Comparison of ENCODE assay signal across 10 cellular contexts in the genomic region with DNA sequence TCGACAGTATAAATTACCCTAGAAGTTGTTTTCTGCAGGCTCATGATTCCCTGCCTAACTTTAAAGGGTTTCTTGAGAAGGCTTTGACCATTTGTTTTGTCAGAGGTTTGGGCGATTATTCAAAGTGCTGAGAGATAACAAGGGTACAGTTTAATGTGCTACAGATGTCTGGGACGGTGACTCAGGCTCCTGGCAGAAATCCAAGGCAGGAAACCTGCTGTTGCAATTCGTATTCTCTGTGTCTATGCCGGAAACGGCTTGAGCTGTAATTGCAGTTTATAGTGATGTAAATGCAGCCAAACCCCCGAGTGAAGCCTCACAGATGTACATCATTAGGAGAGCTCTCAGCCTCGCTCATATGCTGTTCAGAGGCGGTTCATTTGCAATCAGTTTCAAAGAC.
DNase-seq lines count a peak whose midpoint lies in the region; ATAC-seq and TF ChIP-seq lines count a peak whose summit lies in the region.
"Had no signal": no experiment of that assay in that cellular context is flagged by ENCODE, and none has a peak within 500 bp of the region (broad histone marks: within the 10 kb centered on the region; RNA-seq: fewer than 3 reads in every experiment).

No MANE protein-coding gene starts in this region.

- no peaks in the 10 kb centered on the region for H3K36me3 Mint-ChIP-seq in activated CD4-positive, alpha-beta T cell treated with anti-CD3 and anti-CD28 coated beads for 36 hours (ENCODE audit: low read depth)
- H3K36me3 Mint-ChIP-seq in activated CD4-positive, alpha-beta T cell treated with anti-CD3 and anti-CD28 coated beads, Interleukin-2, amount 10 ng/mL, durations not matched to agents 7 days and 5 days (ENCODE audit: low read depth): no peaks in the 10 kb centered on the region
- H3K36me3 Mint-ChIP-seq: activated naive CD4-positive, alpha-beta T cell treated with anti-CD3 and anti-CD28 coated beads, Interleukin-2, amount 50 U/mL, for 24 hours; CD4-positive, alpha-beta memory T cell had no signal

- H3K9ac ChIP-seq in colonic mucosa (ENCODE audit: low read depth in 2 of 2, low read length in 2 of 2): no peak overlapping the region

- CTCF ChIA-PET in activated CD4-positive, alpha-beta T cell treated with anti-CD3 and anti-CD28 coated beads for 36 hours (lab: Charles Lee): no interaction called here
- CTCF ChIA-PET in activated CD4-positive, alpha-beta T cell treated with anti-CD3 and anti-CD28 coated beads, Interleukin-2, amount 10 ng/mL, durations not matched to agents 7 days and 5 days (lab: Charles Lee): interaction anchor here (0.6 kb wide), 1 partner anchor 1017 kb away, joined by 3 read pairs; no protein-coding TSS in a partner anchor

- peak; percentile 81 for DNase-seq in activated CD4-positive, alpha-beta T cell treated with anti-CD3 and anti-CD28 coated beads for 36 hours
- no peak for DNase-seq in activated CD4-positive, alpha-beta T cell treated with anti-CD3 and anti-CD28 coated beads, Interleukin-2, amount 10 ng/mL, durations not matched to agents 7 days and 5 days
- DNase-seq in NB4 (ENCODE audit: low read depth) (peak; percentile 89), SJSA1 (ENCODE audit: low read depth in 1 of 2, low spot score in 2 of 2) (peak; percentile 66 to 88), colonic mucosa (peak; percentile 87), right lobe of liver (peak in 2 of 3 donors; percentile 58 to 76), superior temporal gyrus (ENCODE audit: extremely low spot score) (peak; percentile 72)

- no peak overlapping the region for H3K27ac Mint-ChIP-seq in activated CD4-positive, alpha-beta T cell treated with anti-CD3 and anti-CD28 coated beads for 36 hours
- H3K27ac Mint-ChIP-seq in activated CD4-positive, alpha-beta T cell treated with anti-CD3 and anti-CD28 coated beads, Interleukin-2, amount 10 ng/mL, durations not matched to agents 7 days and 5 days: no peak overlapping the region
- H3K27ac Mint-ChIP-seq: activated naive CD4-positive, alpha-beta T cell treated with anti-CD3 and anti-CD28 coated beads, Interleukin-2, amount 50 U/mL, for 24 hours; CD4-positive, alpha-beta memory T cell had no signal

- H3K4me1 Mint-ChIP-seq in activated CD4-positive, alpha-beta T cell treated with anti-CD3 and anti-CD28 coated beads for 36 hours: peaks cover 6% of the 10 kb centered on the region
- H3K4me1 Mint-ChIP-seq in activated CD4-positive, alpha-beta T cell treated with anti-CD3 and anti-CD28 coated beads, Interleukin-2, amount 10 ng/mL, durations not matched to agents 7 days and 5 days: no peaks in the 10 kb centered on the region
- H3K4me1 Mint-ChIP-seq: activated naive CD4-positive, alpha-beta T cell treated with anti-CD3 and anti-CD28 coated beads, Interleukin-2, amount 50 U/mL, for 24 hours had no signal

- peak; percentile 90 for ATAC-seq in activated CD4-positive, alpha-beta T cell treated with anti-CD3 and anti-CD28 coated beads for 36 hours
- ATAC-seq in right lobe of liver: peak; percentile 76 to 99 (median 82)
- ATAC-seq in HG02763 (IDR thresholded peaks at IDR 0.05; ENCODE audit: unreplicated experiment): no peak

- H3K36me3 ChIP-seq in SJSA1 (no peaks in the 10 kb centered on the region), colonic mucosa (no peaks in the 10 kb centered on the region), right lobe of liver (no peaks in the 10 kb centered on the region)

- TF ChIP-seq CTCF in NB4 (IDR thresholded peaks at IDR 0.05; ENCODE audit: low read depth, low read length) (no peak), colonic mucosa (IDR thresholded peaks at IDR 0.05) (no peak), right lobe of liver (IDR thresholded peaks at IDR 0.05) (no peak)

- peaks cover 9% of the 10 kb centered on the region for H3K4me1 ChIP-seq in SJSA1 (replicated peaks)
- H3K4me1 ChIP-seq in colonic mucosa: peaks cover 4% of the 10 kb centered on the region
- H3K4me1 ChIP-seq in right lobe of liver: no peaks in the 10 kb centered on the region

- WGBS in right lobe of liver (ENCODE audit: insufficient coverage, low coverage, low lambda C conversion rate, missing lambda C conversion rate): 4% methylated on average over 9 of the region's 9 CpGs

- H3K4me3 Mint-ChIP-seq in activated CD4-positive, alpha-beta T cell treated with anti-CD3 and anti-CD28 coated beads for 36 hours: no peak overlapping the region
- H3K4me3 Mint-ChIP-seq in activated CD4-positive, alpha-beta T cell treated with anti-CD3 and anti-CD28 coated beads, Interleukin-2, amount 10 ng/mL, durations not matched to agents 7 days and 5 days: no peak overlapping the region
- H3K4me3 Mint-ChIP-seq: activated naive CD4-positive, alpha-beta T cell treated with anti-CD3 and anti-CD28 coated beads, Interleukin-2, amount 50 U/mL, for 24 hours; CD4-positive, alpha-beta memory T cell had no signal

- H3K27me3 Mint-ChIP-seq in activated CD4-positive, alpha-beta T cell treated with anti-CD3 and anti-CD28 coated beads for 36 hours: peaks cover 18% of the 10 kb centered on the region
- H3K27me3 Mint-ChIP-seq in activated CD4-positive, alpha-beta T cell treated with anti-CD3 and anti-CD28 coated beads, Interleukin-2, amount 10 ng/mL, durations not matched to agents 7 days and 5 days: peaks cover 16% of the 10 kb centered on the region

- H3K4me3 ChIP-seq in NB4 (ENCODE audit: low read depth, low read length) (no peak overlapping the region), SJSA1 (no peak overlapping the region), colonic mucosa (no peak overlapping the region), right lobe of liver (no peak overlapping the region)

- no peak for TF ChIP-seq POLR2A in NB4 (IDR thresholded peaks at IDR 0.05; ENCODE audit: extremely low read depth, insufficient read length)
- no peak for TF ChIP-seq POLR2A in right lobe of liver (IDR thresholded peaks at IDR 0.05)

- POLR2A ChIA-PET in activated CD4-positive, alpha-beta T cell treated with anti-CD3 and anti-CD28 coated beads for 36 hours (lab: Charles Lee): no interaction called here
- POLR2A ChIA-PET in activated CD4-positive, alpha-beta T cell treated with anti-CD3 and anti-CD28 coated beads, Interleukin-2, amount 10 ng/mL, durations not matched to agents 7 days and 5 days (lab: Charles Lee): no interaction called here

- H3K27ac ChIP-seq in SJSA1 (no peak overlapping the region), colonic mucosa (no peak overlapping the region), right lobe of liver (no peak overlapping the region)

- intact Hi-C loops in activated CD4-positive, alpha-beta T cell treated with anti-CD3 and anti-CD28 coated beads for 36 hours (cut with DNase I, micrococcal nuclease): loop anchor here in 1 of 2 experiments (10.0 kb wide), 1 partner anchor 1141 kb away; no protein-coding TSS in a partner anchor
- intact Hi-C loops in colonic mucosa (cut with DNase I): loop anchor here (10.0 kb wide), 1 partner anchor 661 kb away; no protein-coding TSS in a partner anchor
- intact Hi-C loops in right lobe of liver (cut with DNase I): no loop called here

- H3K9me3 Mint-ChIP-seq in activated CD4-positive, alpha-beta T cell treated with anti-CD3 and anti-CD28 coated beads for 36 hours (ENCODE audit: low read depth): no peaks in the 10 kb centered on the region
- H3K9me3 Mint-ChIP-seq in activated CD4-positive, alpha-beta T cell treated with anti-CD3 and anti-CD28 coated beads, Interleukin-2, amount 10 ng/mL, durations not matched to agents 7 days and 5 days: no peaks in the 10 kb centered on the region
- H3K9me3 Mint-ChIP-seq: activated naive CD4-positive, alpha-beta T cell treated with anti-CD3 and anti-CD28 coated beads, Interleukin-2, amount 50 U/mL, for 24 hours had no signal

- H3K27me3 ChIP-seq in SJSA1 (replicated peaks): no peaks in the 10 kb centered on the region
- no peaks in the 10 kb centered on the region for H3K27me3 ChIP-seq in colonic mucosa
- no peaks in the 10 kb centered on the region for H3K27me3 ChIP-seq in right lobe of liver

- H3K9me3 ChIP-seq in SJSA1 (replicated peaks): no peaks in the 10 kb centered on the region
- no peaks in the 10 kb centered on the region for H3K9me3 ChIP-seq in colonic mucosa
- no peaks in the 10 kb centered on the region for H3K9me3 ChIP-seq in right lobe of liver
